ENCODE assay signal across 13 cellular contexts in genomic region chr2:186968277-186968676, GRCh38.
A peak's percentile ranks its signal among the peaks of the same experiment; 100 is the strongest.
DNase-seq lines count a peak whose midpoint lies in the region; ATAC-seq, FAIRE-seq and TF ChIP-seq lines count a peak whose summit lies in the region.
"Had no signal": no experiment of that assay in that cellular context is flagged by ENCODE, and none has a peak within 500 bp of the region (broad histone marks: within the 10 kb centered on the region; RNA-seq: fewer than 3 reads in every experiment).

No MANE protein-coding gene starts in this region.

- no peak for TF ChIP-seq POLR2A in H54 (IDR thresholded peaks at IDR 0.05; ENCODE audit: low read depth, low read length)

- no CpG with 5 or more reads among the region's 4 CpGs for WGBS in neuronal stem cell (ENCODE audit: extremely low coverage in 2 of 2, insufficient read length in 2 of 2, insufficient replicate concordance in 1 of 2), 2 donors
- WGBS in hepatocyte (ENCODE audit: low lambda C conversion rate, missing lambda C conversion rate) = 69% methylated on average over 4 of the region's 4 CpGs

- no peak overlapping the region for H3K23ac ChIP-seq in neuronal stem cell (ENCODE audit: low read depth, low read length, poor library complexity)

- H3K79me1 ChIP-seq in neuronal stem cell (ENCODE audit: low read depth, low read length) = peaks cover 2% of the 10 kb centered on the region

- H4K8ac ChIP-seq in neuronal stem cell (ENCODE audit: low read depth, low read length) = no peak overlapping the region

- no peaks in the 10 kb centered on the region for H3K9me2 ChIP-seq in hepatocyte (replicated peaks; ENCODE audit: insufficient read depth)

- no peak overlapping the region for H3K4ac ChIP-seq in neuronal stem cell (ENCODE audit: low read length)

- TF ChIP-seq CTCF in omental fat pad (IDR thresholded peaks at IDR 0.05) (no peak), hepatocyte (IDR thresholded peaks at IDR 0.05; ENCODE audit: poor library complexity) (no peak)

- no peak overlapping the region for H2BK15ac ChIP-seq in neuronal stem cell (ENCODE audit: low read length)

- no peak overlapping the region for H2BK12ac ChIP-seq in neuronal stem cell (ENCODE audit: low read length)

- ATAC-seq in GM19035 (IDR thresholded peaks at IDR 0.05; ENCODE audit: unreplicated experiment) (peak; percentile 86), GM21825 (IDR thresholded peaks at IDR 0.05; ENCODE audit: unreplicated experiment) (peak; percentile 67), HG03378 (IDR thresholded peaks at IDR 0.05; ENCODE audit: unreplicated experiment) (peak; percentile 82), omental fat pad (ENCODE audit: low FRiP score) (no peak)
- ATAC-seq: esophagus mucosa had no signal

- H3K27ac ChIP-seq in neuronal stem cell (replicated peaks; ENCODE audit: low read length) = no peak overlapping the region
- no peak overlapping the region for H3K27ac ChIP-seq in hepatocyte
- H3K27ac ChIP-seq: suprapubic skin had no signal

- DNase-seq in neuronal stem cell (ENCODE audit: low spot score) = no peak
- no peak for DNase-seq in H54 (ENCODE audit: insufficient read length, low spot score)
- DNase-seq in omental fat pad (ENCODE audit: low spot score) = no peak
- no peak for DNase-seq in hepatocyte (ENCODE audit: low spot score)
- DNase-seq: activated CD4-positive, alpha-beta memory T cell treated with anti-CD3 and anti-CD28 coated beads, Interleukin-2, amount 10 ng/mL, durations not matched to agents 7 days and 5 days; activated naive CD4-positive, alpha-beta T cell treated with Interleukin-2 at 50 U/mL for 16 hours; KBM-7; OCI-M1 had no signal

- H4K20me1 ChIP-seq in hepatocyte (ENCODE audit: insufficient read depth, poor library complexity, severe bottlenecking) = no peaks in the 10 kb centered on the region

- H3K79me2 ChIP-seq in hepatocyte = no peaks in the 10 kb centered on the region

- H3K18ac ChIP-seq in neuronal stem cell (ENCODE audit: low read length) = no peak overlapping the region

- H3K4me1 ChIP-seq in neuronal stem cell (ENCODE audit: control insufficient read depth in 2 of 2, insufficient read depth in 1 of 2, low read depth in 1 of 2, low read length in 2 of 2) (no peaks in the 10 kb centered on the region), hepatocyte (ENCODE audit: insufficient read depth) (no peaks in the 10 kb centered on the region)
- H3K4me1 ChIP-seq: suprapubic skin had no signal

- H2AFZ ChIP-seq in neuronal stem cell (ENCODE audit: low read length) (peak overlapping the region; percentile 54), hepatocyte (no peak overlapping the region)

- H3K27me3 ChIP-seq in neuronal stem cell (ENCODE audit: control insufficient read depth in 3 of 3, insufficient read depth in 3 of 3, low read depth in 1 of 3, low read length in 3 of 3) (no peaks in the 10 kb centered on the region), hepatocyte (no peaks in the 10 kb centered on the region)
- H3K27me3 ChIP-seq: suprapubic skin had no signal

- H3K9me3 ChIP-seq in neuronal stem cell (replicated peaks in 1 of 2; ENCODE audit: control insufficient read depth in 2 of 2, insufficient read depth in 1 of 2, low read depth in 1 of 2, low read length in 2 of 2) (no peaks in the 10 kb centered on the region), hepatocyte (ENCODE audit: low read depth) (no peaks in the 10 kb centered on the region)
- H3K9me3 ChIP-seq: suprapubic skin had no signal

- H3K4me3 ChIP-seq in neuronal stem cell (ENCODE audit: low read length in 2 of 2) = no peak overlapping the region
- H3K4me3 ChIP-seq in hepatocyte = no peak overlapping the region
- H3K4me3 ChIP-seq: suprapubic skin had no signal

- H3K4me2 ChIP-seq in neuronal stem cell (ENCODE audit: insufficient read depth, low read length, poor library complexity, severe bottlenecking) = no peak overlapping the region
- no peak overlapping the region for H3K4me2 ChIP-seq in hepatocyte

- H2BK5ac ChIP-seq in neuronal stem cell (ENCODE audit: low read length) = no peak overlapping the region

- H2AK5ac ChIP-seq in neuronal stem cell (ENCODE audit: low read depth, low read length) = no peak overlapping the region

- H3K9ac ChIP-seq in neuronal stem cell (ENCODE audit: low read depth, low read length, poor library complexity) = no peak overlapping the region

- H3K36me3 ChIP-seq in neuronal stem cell (replicated peaks in 1 of 2; ENCODE audit: control insufficient read depth in 2 of 2, insufficient read depth in 2 of 2, low read length in 2 of 2) (no peaks in the 10 kb centered on the region), hepatocyte (replicated peaks; ENCODE audit: insufficient read depth, low read depth) (no peaks in the 10 kb centered on the region)
- H3K36me3 ChIP-seq: suprapubic skin had no signal

- no peak overlapping the region for H3K14ac ChIP-seq in neuronal stem cell (ENCODE audit: low read length)

- no peak overlapping the region for H2BK120ac ChIP-seq in neuronal stem cell (ENCODE audit: low read depth, low read length)

- H4K91ac ChIP-seq in neuronal stem cell (ENCODE audit: low read depth, low read length, poor library complexity) = no peak overlapping the region

- no peak for FAIRE-seq in H54 (lab: Jason Lieb, UNC)
